ENCODE assay signal across 11 cellular contexts in genomic region chr2:197307933-197308521, GRCh38. TPM values are rescaled to one million over a fixed set of nuclear protein-coding genes. Genes with fewer than 3 reads are reported as not detected.
DNase-seq lines count a peak whose midpoint lies in the region; ATAC-seq, FAIRE-seq and TF ChIP-seq lines count a peak whose summit lies in the region.
"Had no signal": no experiment of that assay in that cellular context is flagged by ENCODE, and none has a peak within 500 bp of the region (broad histone marks: within the 10 kb centered on the region; RNA-seq: fewer than 3 reads in every experiment).

No MANE protein-coding gene starts in this region.

- H3K36me3 ChIP-seq in liver (ENCODE audit: control insufficient read depth in 4 of 4, insufficient read depth in 3 of 4, low read depth in 1 of 4, low read length in 3 of 4) = no peaks in the 10 kb centered on the region
- no peaks in the 10 kb centered on the region for H3K36me3 ChIP-seq in HepG2 (replicated peaks in 1 of 2; ENCODE audit: control insufficient read depth in 1 of 2, insufficient read depth in 2 of 2, low read length in 2 of 2)
- no peaks in the 10 kb centered on the region for H3K36me3 ChIP-seq in effector memory CD4-positive, alpha-beta T cell (ENCODE audit: control insufficient read depth, insufficient read depth, low read length)
- no peaks in the 10 kb centered on the region for H3K36me3 ChIP-seq in upper lobe of left lung
- H3K36me3 ChIP-seq: BLaER1 had no signal

- no peaks in the 10 kb centered on the region for H3K79me2 ChIP-seq in HepG2 (ENCODE audit: insufficient read depth, low read length)

- TF ChIP-seq RAD21 in liver (IDR thresholded peaks at IDR 0.05) (no peak), HepG2 (CRISPR knock-in tag; IDR thresholded peaks at IDR 0.05) (no peak)

- intact Hi-C loops in HepG2 (cut with micrococcal nuclease; ENCODE audit: unreplicated experiment) (no loop called here), posterior vena cava (cut with DNase I) (loop anchor here in 1 of 2 donors (10.0 kb wide), 1 partner anchor 103 kb away; no protein-coding TSS in a partner anchor)

- H3K9ac ChIP-seq in liver (ENCODE audit: low read depth in 1 of 2, low read length in 2 of 2) = no peak overlapping the region
- H3K9ac ChIP-seq in HepG2 (ENCODE audit: insufficient read depth, low read depth, low read length) = no peak overlapping the region
- H3K9ac ChIP-seq: BLaER1 had no signal

- H3K9me3 ChIP-seq in liver (ENCODE audit: control insufficient read depth in 4 of 4, low read length in 3 of 4) (no peaks in the 10 kb centered on the region), HepG2 (ENCODE audit: low read length) (no peaks in the 10 kb centered on the region), upper lobe of left lung (no peaks in the 10 kb centered on the region)
- H3K9me3 ChIP-seq in effector memory CD4-positive, alpha-beta T cell (ENCODE audit: control insufficient read depth, low read length) = no peaks in the 10 kb centered on the region
- H3K9me3 ChIP-seq: BLaER1 had no signal

- no peak for FAIRE-seq in HepG2 (lab: Jason Lieb, UNC)
- FAIRE-seq: colon had no signal

- no peak overlapping the region for H3K4me3 ChIP-seq in liver (ENCODE audit: low read depth in 1 of 3, low read length in 3 of 3)
- no peak overlapping the region for H3K4me3 ChIP-seq in HepG2 (replicated peaks in 1 of 3; ENCODE audit: insufficient read depth in 1 of 3, low read depth in 2 of 3, low read length in 3 of 3)
- H3K4me3 ChIP-seq in effector memory CD4-positive, alpha-beta T cell (ENCODE audit: insufficient read depth, low read depth, low read length, poor library complexity, severe bottlenecking) = peak overlapping the region; percentile 93
- H3K4me3 ChIP-seq in upper lobe of left lung = peak overlapping the region in 2 of 4 donors; percentile 83
- H3K4me3 ChIP-seq: BLaER1 had no signal

- H3K27me3 ChIP-seq in liver (ENCODE audit: control insufficient read depth in 4 of 4, insufficient read depth in 4 of 4, low read length in 3 of 4) (no peaks in the 10 kb centered on the region), HepG2 (ENCODE audit: control insufficient read depth in 1 of 2, insufficient read depth in 2 of 2, low read length in 2 of 2) (peaks cover 0 to 69% of the 10 kb centered on the region in 2 experiments; a peak in 4 of 5 replicates), upper lobe of left lung (no peaks in the 10 kb centered on the region)
- H3K27me3 ChIP-seq in effector memory CD4-positive, alpha-beta T cell (replicated peaks; ENCODE audit: control insufficient read depth, insufficient read depth, low read length, poor library complexity, severe bottlenecking) = no peaks in the 10 kb centered on the region

- 86% methylated on average over 7 of the region's 7 CpGs for WGBS in liver
- 30% methylated on average over 7 of the region's 7 CpGs for WGBS in HepG2 (ENCODE audit: low lambda C conversion rate)
- 69 to 71% methylated on average over 7 of the region's 7 CpGs for WGBS in upper lobe of left lung, 2 donors

- TF ChIP-seq CTCF in liver (IDR thresholded peaks at IDR 0.05; ENCODE audit: low read depth, low read length, missing input control) (no peak), HepG2 (CRISPR knock-in tag; IDR thresholded peaks at IDR 0.05) (no peak), upper lobe of left lung (IDR thresholded peaks at IDR 0.05) (no peak)

- CTCF ChIA-PET in HepG2 (lab: Yijun Ruan, JAX; ENCODE audit: low intra/inter-chr PET ratio, low total read pairs) = no interaction called here

- H2AFZ ChIP-seq in HepG2 (ENCODE audit: low read length) = no peak overlapping the region

- H3K4me2 ChIP-seq in HepG2 (ENCODE audit: low read depth, low read length) = no peak overlapping the region
- H3K4me2 ChIP-seq: BLaER1 had no signal

- ATAC-seq in HepG2 = no peak
- ATAC-seq in upper lobe of left lung (ENCODE audit: low FRiP score in 2 of 2) = no peak
- ATAC-seq in HG02610 (IDR thresholded peaks at IDR 0.05; ENCODE audit: unreplicated experiment) = no peak

- no TSS peak for BruUV-seq in HepG2 (replicated peaks; lab: Mats Ljungman, UMichigan)

- DNase-seq in HepG2 (ENCODE audit: low spot score) = no peak
- DNase-seq in RPMI8226 = peak; percentile 17
- DNase-seq in effector memory CD4-positive, alpha-beta T cell = no peak
- DNase-seq in upper lobe of left lung = no peak
- no peak for DNase-seq in GM03348 (ENCODE audit: low spot score)
- no peak for DNase-seq in posterior vena cava (ENCODE audit: low spot score)
- DNase-seq: NCI-H510A treated with DMSO at 0.1 percent for 48 hours had no signal

- in situ Hi-C loops in HepG2 (cut with HindIII; ENCODE audit: extremely low pct_ligation_motif_present, low pct_unique_long_range_greater_than_20kb) = no loop called here

- H3K27ac ChIP-seq in liver (ENCODE audit: low read depth in 1 of 2, low read length in 2 of 2) = peak overlapping the region; percentile 25 to 43
- H3K27ac ChIP-seq in HepG2 (ENCODE audit: extremely low read length, insufficient read depth, low read length) = no peak overlapping the region
- H3K27ac ChIP-seq in effector memory CD4-positive, alpha-beta T cell (ENCODE audit: insufficient read depth, low read length, poor library complexity, severe bottlenecking) = peak overlapping the region; percentile 91
- H3K27ac ChIP-seq in upper lobe of left lung = peak overlapping the region; percentile 88 to 96 (median 92)
- H3K27ac ChIP-seq: BLaER1 had no signal

- TF ChIP-seq POLR2A in HepG2 (IDR thresholded peaks at IDR 0.05; ENCODE audit: insufficient read depth in 1 of 2, low read depth in 2 of 2, low read length in 2 of 2) = no peak
- no peak for TF ChIP-seq POLR2A in upper lobe of left lung (IDR thresholded peaks at IDR 0.05)

- H3K4me1 ChIP-seq in liver (ENCODE audit: control insufficient read depth in 4 of 4, insufficient read depth in 4 of 4, low read length in 3 of 4) = peaks cover 0 to 2% (median 0%) of the 10 kb centered on the region in 4 donors
- H3K4me1 ChIP-seq in HepG2 (ENCODE audit: insufficient read depth, low read length) = peaks cover 11% of the 10 kb centered on the region
- peaks cover 51% of the 10 kb centered on the region for H3K4me1 ChIP-seq in effector memory CD4-positive, alpha-beta T cell (ENCODE audit: control insufficient read depth, insufficient read depth, low read length, poor library complexity, severe bottlenecking)
- H3K4me1 ChIP-seq in upper lobe of left lung = peaks cover 40 to 64% (median 49%) of the 10 kb centered on the region in 4 donors

- POLR2A ChIA-PET in HepG2 (lab: Yijun Ruan, JAX) = no interaction called here

- TF ChIP-seq EP300 in HepG2 (IDR thresholded peaks at IDR 0.05; ENCODE audit: low read depth in 2 of 2, low read length in 2 of 2) (no peak), HepG2 (CRISPR knock-in tag; IDR thresholded peaks at IDR 0.05; ENCODE audit: borderline replicate concordance) (no peak), upper lobe of left lung (IDR thresholded peaks at IDR 0.05) (no peak)

- no peaks in the 10 kb centered on the region for H4K20me1 ChIP-seq in HepG2 (ENCODE audit: insufficient read depth, low read length)

TF ChIP-seq in liver, 16 proteins besides CTCF, POLR2A, EP300 and RAD21 (continues in another document):
- TF ChIP-seq ATF3 (IDR thresholded peaks at IDR 0.05) (no peak), HNF4A (conservative IDR thresholded peaks at IDR 0.05) (no peak), RXRA (IDR thresholded peaks at IDR 0.05) (no peak), HNF4G (IDR thresholded peaks at IDR 0.05) (no peak), FOXA2 (IDR thresholded peaks at IDR 0.05) (no peak), TAF1 (conservative IDR thresholded peaks at IDR 0.05) (no peak)

RNA-seq across cellular contexts. Expression of gene ANKRD44, which starts 2.6 kb away (rescaled TPM):
- total RNA-seq in liver (10 to 100 TPM in 1 of 2 donors, 1 to 10 TPM in 1; 7.2 to 18.2 TPM), HepG2 (2016; rRNA removed; fragmentation: Illumina TruSeq; extraction: Trizol) (0.11 and 0.36 TPM in 2 replicates), upper lobe of left lung (10 to 100 TPM; 41.0 to 91.1 (median 61.7) TPM), posterior vena cava (10 to 100 TPM; 21.2 to 24.5 TPM)
- polyA plus RNA-seq in liver (1 to 10 TPM; 3.8 to 6.4 TPM), HepG2 (2011; rRNA removed) (0.04 and 0.05 TPM in 2 replicates)
- total RNA-seq in HepG2 (2016; cell fraction: cytosol; rRNA removed; fragmentation: Illumina TruSeq; extraction: Trizol; ENCODE audit: low read depth) = not detected in 2 replicates
- total RNA-seq in HepG2 (2016; cell fraction: insoluble cytoplasmic fraction; rRNA removed; fragmentation: Illumina TruSeq; extraction: Trizol) = 0.55 and 0.63 TPM in 2 replicates
- total RNA-seq in HepG2 (2016; cell fraction: membrane; rRNA removed; fragmentation: Illumina TruSeq; extraction: Trizol) = 0.77 TPM in 1 of 2 replicates, not detected in the other
- 0.44 and 1.2 TPM in 2 replicates for total RNA-seq in HepG2 (2016; cell fraction: nucleus; rRNA removed; fragmentation: Illumina TruSeq; extraction: Trizol)
- 0.03 and 0.08 TPM in 2 replicates for polyA plus RNA-seq in HepG2 (2011; cell fraction: cytosol; rRNA removed)
- polyA plus RNA-seq in HepG2 (2011; cell fraction: nucleus; rRNA removed) = 1.3 and 2.2 TPM in 2 replicates
- 0.04 TPM in 1 of 2 replicates, not detected in the other for polyA plus RNA-seq in HepG2 (2012)
- 0.16 TPM in 1 of 2 replicates, not detected in the other for polyA plus RNA-seq in HepG2 (2016; cell fraction: cytosol; fragmentation: Illumina TruSeq; extraction: Trizol; ENCODE audit: low read depth)
- polyA plus RNA-seq in HepG2 (2016; cell fraction: insoluble cytoplasmic fraction; fragmentation: Illumina TruSeq; extraction: Trizol; ENCODE audit: low read depth) = 0.09 and 0.17 TPM in 2 replicates
- not detected in 2 replicates for polyA plus RNA-seq in HepG2 (2016; cell fraction: membrane; fragmentation: Illumina TruSeq; extraction: Trizol; ENCODE audit: low read depth)
- polyA plus RNA-seq in HepG2 (2016; cell fraction: nucleus; fragmentation: Illumina TruSeq; extraction: Trizol; ENCODE audit: insufficient read depth, low read depth) = 0.07 and 0.21 TPM in 2 replicates
- 0.52 and 22.4 TPM in 2 replicates for polyA minus RNA-seq in HepG2 (2011; rRNA and poly(A)+ RNA removed; ENCODE audit: low replicate concordance)
- polyA minus RNA-seq in HepG2 (2011; cell fraction: cytosol; rRNA and poly(A)+ RNA removed) = not detected in 2 replicates
- 1.2 and 1.3 TPM in 2 replicates for polyA minus RNA-seq in HepG2 (2011; cell fraction: nucleus; rRNA and poly(A)+ RNA removed)
